Comparison of ENCODE assay signal across 9 cellular contexts in genomic region chr20:45771182-45771759, GRCh38. TPM values are rescaled to one million over a fixed set of nuclear protein-coding genes. Genes with fewer than 3 reads are reported as not detected.
DNase-seq lines count a peak whose midpoint lies in the region; ATAC-seq and TF ChIP-seq lines count a peak whose summit lies in the region.
"Had no signal": no experiment of that assay in that cellular context is flagged by ENCODE, and none has a peak within 500 bp of the region (broad histone marks: within the 10 kb centered on the region; RNA-seq: fewer than 3 reads in every experiment).

No MANE protein-coding gene starts in this region.

- TF ChIP-seq EP300 in neural cell (conservative IDR thresholded peaks at IDR 0.05; ENCODE audit: poor library complexity, severe bottlenecking): no peak

- H4K20me1 ChIP-seq in KMS-11 (ENCODE audit: insufficient read depth): no peaks in the 10 kb centered on the region
- no peaks in the 10 kb centered on the region for H4K20me1 ChIP-seq in neural cell (ENCODE audit: insufficient read depth)

- peak overlapping the region; percentile 51 for H2AFZ ChIP-seq in KMS-11 (ENCODE audit: low read depth)
- H2AFZ ChIP-seq in neural cell (ENCODE audit: low read depth, low read length): peak overlapping the region; percentile 94

- H3K36me3 ChIP-seq in KMS-11 (ENCODE audit: insufficient read depth) (no peaks in the 10 kb centered on the region), Peyer's patch (no peaks in the 10 kb centered on the region), neural cell (ENCODE audit: insufficient read depth, low read length) (no peaks in the 10 kb centered on the region)

- no peaks in the 10 kb centered on the region for H3K36me3 Mint-ChIP-seq in activated T-cell treated with anti-CD3 and anti-CD28 coated beads, Interleukin-2, amount 50 U/mL, for 4 hours (ENCODE audit: insufficient read depth)

- H3F3A ChIP-seq in neural cell (ENCODE audit: insufficient read depth, low read length, poor library complexity, severe bottlenecking): no peaks in the 10 kb centered on the region

- TF ChIP-seq CTCF in KMS-11 (conservative IDR thresholded peaks at IDR 0.05; ENCODE audit: low read depth, low read length) (peak; percentile 99), Peyer's patch (IDR thresholded peaks at IDR 0.05) (peak; percentile 75 to 99 (median 94)), fibroblast of pulmonary artery (IDR thresholded peaks at IDR 0.05; ENCODE audit: low read length, missing control alignments) (peak; percentile 95), neural cell (IDR thresholded peaks at IDR 0.05; ENCODE audit: poor library complexity, severe bottlenecking) (peak; percentile 99)

- DNase-seq in DMS53 (lab: John Stamatoyannopoulos, UW) (peak; percentile 91), Peyer's patch (peak; percentile 73 to 93 (median 87)), fibroblast of pulmonary artery (ENCODE audit: low read depth) (peak; percentile 78)
- peak; percentile 77 for DNase-seq in activated T-cell treated with anti-CD3 and anti-CD28 coated beads, Interleukin-2, amount 50 U/mL, for 4 hours
- DNase-seq in stimulated activated naive CD4-positive, alpha-beta T cell (lab: John Stamatoyannopoulos, UW): peak; percentile 58 to 80 (median 68)

- no peak overlapping the region for H3K4me3 ChIP-seq in KMS-11 (IDR thresholded peaks at IDR 0.05; ENCODE audit: insufficient read depth, low read depth, low read length)
- no peak overlapping the region for H3K4me3 ChIP-seq in Peyer's patch
- H3K4me3 ChIP-seq in fibroblast of pulmonary artery (replicated peaks; ENCODE audit: low read depth, low read length): no peak overlapping the region
- H3K4me3 ChIP-seq in neural cell (ENCODE audit: low read length): no peak overlapping the region

- peaks cover 4% of the 10 kb centered on the region for H3K4me1 Mint-ChIP-seq in activated T-cell treated with anti-CD3 and anti-CD28 coated beads, Interleukin-2, amount 50 U/mL, for 4 hours (ENCODE audit: low read depth)

- peaks cover 11% of the 10 kb centered on the region for H3K4me1 ChIP-seq in KMS-11 (ENCODE audit: low read depth, poor library complexity, severe bottlenecking)
- H3K4me1 ChIP-seq in Peyer's patch: peaks cover 0 to 6% (median 0%) of the 10 kb centered on the region in 4 donors

- H3K79me2 ChIP-seq in KMS-11 (ENCODE audit: insufficient read depth, low read depth) (no peaks in the 10 kb centered on the region), neural cell (replicated peaks; ENCODE audit: insufficient read depth, low read length) (no peaks in the 10 kb centered on the region)

- peaks cover 12% of the 10 kb centered on the region for H3K27me3 Mint-ChIP-seq in activated T-cell treated with anti-CD3 and anti-CD28 coated beads, Interleukin-2, amount 50 U/mL, for 4 hours (ENCODE audit: low read depth)

- peak; percentile 98 for TF ChIP-seq RAD21 in neural cell (conservative IDR thresholded peaks at IDR 0.05)

- H3K9me2 ChIP-seq in neural cell (ENCODE audit: insufficient read depth, low read length): no peaks in the 10 kb centered on the region

- H3K9ac ChIP-seq in KMS-11: no peak overlapping the region
- H3K9ac ChIP-seq in neural cell (ENCODE audit: low read length): peak overlapping the region; percentile 62

- no peaks in the 10 kb centered on the region for H3K9me3 ChIP-seq in Peyer's patch
- no peaks in the 10 kb centered on the region for H3K9me3 ChIP-seq in neural cell (ENCODE audit: low read length)

- no peak for TF ChIP-seq POLR2A in Peyer's patch (IDR thresholded peaks at IDR 0.05)

- H3K27ac ChIP-seq in KMS-11 (no peak overlapping the region), Peyer's patch (peak overlapping the region in 1 of 4 donors; percentile 11), neural cell (ENCODE audit: low read length) (peak overlapping the region; percentile 66)

- H3K4me2 ChIP-seq in KMS-11 (no peak overlapping the region; the same call in 1 of the 2 replicates), neural cell (ENCODE audit: low read length) (no peak overlapping the region)

- no peaks in the 10 kb centered on the region for H3K9me3 Mint-ChIP-seq in activated T-cell treated with anti-CD3 and anti-CD28 coated beads, Interleukin-2, amount 50 U/mL, for 4 hours

- 0 out of 2 replicates have a peak, but pooled peaks cover 2% of the 10 kb centered on the region for H3K27me3 ChIP-seq in KMS-11 (ENCODE audit: insufficient read depth, low read depth)
- no peaks in the 10 kb centered on the region for H3K27me3 ChIP-seq in Peyer's patch
- no peaks in the 10 kb centered on the region for H3K27me3 ChIP-seq in neural cell (ENCODE audit: insufficient read depth, low read depth, low read length)

- no peak overlapping the region for H3K4me3 Mint-ChIP-seq in activated T-cell treated with anti-CD3 and anti-CD28 coated beads, Interleukin-2, amount 50 U/mL, for 4 hours

- peak; percentile 59 to 74 for ATAC-seq in activated T-cell treated with anti-CD3 and anti-CD28 coated beads, Interleukin-2, amount 50 U/mL, for 4 hours
- ATAC-seq in GM21360 (IDR thresholded peaks at IDR 0.05; ENCODE audit: unreplicated experiment): no peak

TF ChIP-seq in neural cell, 6 proteins besides CTCF, POLR2A, EP300 and RAD21:
- TF ChIP-seq SMC3 (conservative IDR thresholded peaks at IDR 0.05; ENCODE audit: poor library complexity) (peak; percentile 97), EZH2 (IDR thresholded peaks at IDR 0.05; ENCODE audit: borderline replicate concordance, insufficient read depth, low read length, poor library complexity, severe bottlenecking) (no peak), POLR2AphosphoS5 (IDR thresholded peaks at IDR 0.05) (peak; percentile 49), TAF1 (IDR thresholded peaks at IDR 0.05; ENCODE audit: low read depth) (no peak), MXI1 (conservative IDR thresholded peaks at IDR 0.05; ENCODE audit: poor library complexity, severe bottlenecking) (peak; percentile 45), REST (IDR thresholded peaks at IDR 0.05; ENCODE audit: borderline replicate concordance) (peak; percentile 81)

RNA-seq across cellular contexts. Expression of gene WFDC3, which starts 20.4 kb away (rescaled TPM):
- not detected for total RNA-seq in Peyer's patch
- not detected for total RNA-seq in activated T-cell treated with anti-CD3 and anti-CD28 coated beads, Interleukin-2, amount 50 U/mL, for 4 hours
- not detected in 2 replicates for polyA plus RNA-seq in neural cell
- not detected in 2 replicates for polyA minus RNA-seq in neural cell

RNA-seq across cellular contexts. Expression of gene DNTTIP1, which starts 20.5 kb away (rescaled TPM):
- total RNA-seq in Peyer's patch: 10 to 100 TPM; 21.5 to 41.4 (median 25.2) TPM
- 10 to 100 TPM; 33.9 to 39.6 (median 38.5) TPM for total RNA-seq in activated T-cell treated with anti-CD3 and anti-CD28 coated beads, Interleukin-2, amount 50 U/mL, for 4 hours
- polyA plus RNA-seq in neural cell: 35.9 and 43.8 TPM in 2 replicates
- polyA minus RNA-seq in neural cell: 19.3 and 20.5 TPM in 2 replicates

RNA-seq across cellular contexts. Expression of gene UBE2C, which starts 41.2 kb away (rescaled TPM):
- 10 to 100 TPM in 2 of 4 donors, 1 to 10 TPM in 2; 7.3 to 24.8 (median 9.8) TPM for total RNA-seq in Peyer's patch
- 10 to 100 TPM; 10.5 to 19.4 (median 18.4) TPM for total RNA-seq in activated T-cell treated with anti-CD3 and anti-CD28 coated beads, Interleukin-2, amount 50 U/mL, for 4 hours
- polyA plus RNA-seq in neural cell: 2.5 and 4.9 TPM in 2 replicates
- polyA minus RNA-seq in neural cell: 1.7 TPM in 2 replicates

RNA-seq across cellular contexts. Expression of gene SPINT4, which starts 49.1 kb away (rescaled TPM):
- not detected for total RNA-seq in Peyer's patch
- total RNA-seq in activated T-cell treated with anti-CD3 and anti-CD28 coated beads, Interleukin-2, amount 50 U/mL, for 4 hours: not detected
- not detected in 2 replicates for polyA plus RNA-seq in neural cell
- polyA minus RNA-seq in neural cell: not detected in 2 replicates
- polyA plus RNA-seq: esophagus had no signal

RNA-seq across cellular contexts. Expression of gene TNNC2, which starts 55.8 kb away (rescaled TPM):
- 1 to 10 TPM in 2 of 4 donors, not detected in 2; 2.7 to 3.5 TPM for total RNA-seq in Peyer's patch
- total RNA-seq in activated T-cell treated with anti-CD3 and anti-CD28 coated beads, Interleukin-2, amount 50 U/mL, for 4 hours: not detected
- polyA plus RNA-seq in neural cell: 3.8 TPM in 1 of 2 replicates, not detected in the other
- not detected in 2 replicates for polyA minus RNA-seq in neural cell
